In the genomic region with DNA sequence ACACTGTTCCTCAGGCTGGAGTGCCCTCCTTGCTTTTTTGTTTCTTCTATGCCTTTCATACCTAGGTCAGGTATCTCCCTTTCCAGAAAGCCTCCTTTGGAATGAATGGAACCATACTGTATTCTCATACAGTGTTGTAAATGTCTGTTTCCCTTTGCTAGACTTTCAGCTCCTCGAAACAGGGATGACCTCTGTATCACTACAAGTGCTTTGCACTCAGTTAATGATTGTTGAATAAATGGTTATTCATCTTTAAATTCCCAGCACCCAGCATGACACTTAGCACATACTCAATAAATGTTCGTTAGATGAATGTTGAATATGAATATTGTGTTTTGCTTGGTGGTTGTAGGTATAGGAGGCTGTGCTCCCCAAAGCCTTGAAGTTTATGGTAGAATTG, we compare ENCODE assay signal across 15 cellular contexts. TPM values are rescaled to one million over a fixed set of nuclear protein-coding genes. Genes with fewer than 3 reads are reported as not detected.
A peak's percentile ranks its signal among the peaks of the same experiment; 100 is the strongest.
DNase-seq lines count a peak whose midpoint lies in the region; ATAC-seq and TF ChIP-seq lines count a peak whose summit lies in the region.
"Had no signal": no experiment of that assay in that cellular context is flagged by ENCODE, and none has a peak within 500 bp of the region (broad histone marks: within the 10 kb centered on the region; RNA-seq: fewer than 3 reads in every experiment).

No MANE protein-coding gene starts in this region.

- peaks cover 54% of the 10 kb centered on the region for H3K4me1 Mint-ChIP-seq in activated CD8-positive, alpha-beta T cell treated with anti-CD3 and anti-CD28 coated beads, Interleukin-2, amount 10 ng/mL, durations not matched to agents 7 days and 5 days (ENCODE audit: low read depth)

- H3K27ac Mint-ChIP-seq in activated CD8-positive, alpha-beta T cell treated with anti-CD3 and anti-CD28 coated beads, Interleukin-2, amount 10 ng/mL, durations not matched to agents 7 days and 5 days, result peak overlapping the region; percentile 74

- H3K27ac ChIP-seq in mesenchymal stem cell (ENCODE audit: low read length, poor library complexity, severe bottlenecking), result peak overlapping the region; percentile 10
- no peak overlapping the region; the same call in 1 of the 2 replicates for H3K27ac ChIP-seq in WERI-Rb-1
- H3K27ac ChIP-seq: C4-2B, foreskin keratinocyte, VCaP had no signal

- H3K4me2 ChIP-seq in mesenchymal stem cell (ENCODE audit: low read length, poor library complexity, severe bottlenecking), result no peak overlapping the region

- no peak overlapping the region for H3K14ac ChIP-seq in mesenchymal stem cell (ENCODE audit: low read length in 2 of 2)

- H4K8ac ChIP-seq in mesenchymal stem cell (ENCODE audit: low read length), result no peak overlapping the region

- no peak overlapping the region for H3K4me3 Mint-ChIP-seq in activated CD8-positive, alpha-beta T cell treated with anti-CD3 and anti-CD28 coated beads, Interleukin-2, amount 10 ng/mL, durations not matched to agents 7 days and 5 days
- H3K4me3 Mint-ChIP-seq: central memory CD8-positive, alpha-beta T cell had no signal

- no peak overlapping the region for H2AK5ac ChIP-seq in mesenchymal stem cell (ENCODE audit: low read length, severe bottlenecking)

- H3K4me3 ChIP-seq in mesenchymal stem cell (ENCODE audit: insufficient read depth in 1 of 2, low read depth in 1 of 2, low read length in 2 of 2) (no peak overlapping the region), WERI-Rb-1 (ENCODE audit: low read depth, low read length) (no peak overlapping the region)

- CTCF ChIA-PET in activated CD8-positive, alpha-beta T cell treated with anti-CD3 and anti-CD28 coated beads, Interleukin-2, amount 10 ng/mL, durations not matched to agents 7 days and 5 days (lab: Charles Lee), result interaction anchor here (0.7 to 2.2 kb wide), 13 partner anchors 8 to 194 kb away, joined by 3 to 16 read pairs (median 4); partner anchors contain the start of genes FOXM1 and RHNO1

- peak; percentile 59 for DNase-seq in ACHN
- DNase-seq in activated CD8-positive, alpha-beta T cell treated with anti-CD3 and anti-CD28 coated beads, Interleukin-2, amount 10 ng/mL, durations not matched to agents 7 days and 5 days, result no peak
- no peak for DNase-seq in mesenchymal stem cell
- no peak for DNase-seq in WERI-Rb-1
- no peak for DNase-seq in NCI-H2227 (lab: John Stamatoyannopoulos, UW; ENCODE audit: unreplicated experiment)

- no peak overlapping the region for H3K4ac ChIP-seq in mesenchymal stem cell (ENCODE audit: low read depth in 1 of 2, low read length in 2 of 2)

- no peak overlapping the region for H2BK15ac ChIP-seq in mesenchymal stem cell (ENCODE audit: low read depth, poor library complexity, severe bottlenecking)

- H4K91ac ChIP-seq in mesenchymal stem cell (ENCODE audit: low read length), result no peak overlapping the region

- H3K9me3 Mint-ChIP-seq in activated CD8-positive, alpha-beta T cell treated with anti-CD3 and anti-CD28 coated beads, Interleukin-2, amount 10 ng/mL, durations not matched to agents 7 days and 5 days (ENCODE audit: insufficient read depth), result no peaks in the 10 kb centered on the region
- H3K9me3 Mint-ChIP-seq: central memory CD8-positive, alpha-beta T cell had no signal

- H3K23ac ChIP-seq in mesenchymal stem cell (ENCODE audit: low read length in 2 of 2), result no peak overlapping the region

- H2BK12ac ChIP-seq in mesenchymal stem cell (ENCODE audit: low read length in 2 of 2), result no peak overlapping the region

- peaks cover 23% of the 10 kb centered on the region for H3K79me1 ChIP-seq in mesenchymal stem cell (replicated peaks; ENCODE audit: low read length, poor library complexity, severe bottlenecking)

- H3K27me3 Mint-ChIP-seq in activated CD8-positive, alpha-beta T cell treated with anti-CD3 and anti-CD28 coated beads, Interleukin-2, amount 10 ng/mL, durations not matched to agents 7 days and 5 days (ENCODE audit: low read depth), result no peaks in the 10 kb centered on the region
- H3K27me3 Mint-ChIP-seq: central memory CD8-positive, alpha-beta T cell had no signal

- WGBS in mesenchymal stem cell, result 87% methylated on average over 1 of the region's 2 CpGs

- H3K4me1 ChIP-seq in mesenchymal stem cell (ENCODE audit: control insufficient read depth, insufficient read depth, low read depth, low read length), result peaks cover 3% of the 10 kb centered on the region
- H3K4me1 ChIP-seq: foreskin keratinocyte had no signal

- H3K9ac ChIP-seq in mesenchymal stem cell (ENCODE audit: low read length), result no peak overlapping the region

- H2BK5ac ChIP-seq in mesenchymal stem cell (ENCODE audit: low read depth, low read length, poor library complexity, severe bottlenecking), result no peak overlapping the region

- no peaks in the 10 kb centered on the region for H3K27me3 ChIP-seq in mesenchymal stem cell (ENCODE audit: control insufficient read depth in 1 of 2, insufficient read depth in 1 of 2, low read length in 2 of 2)
- H3K27me3 ChIP-seq in WERI-Rb-1 (ENCODE audit: insufficient read depth, low read depth, severe bottlenecking), result no peaks in the 10 kb centered on the region
- H3K27me3 ChIP-seq: foreskin keratinocyte had no signal

- H3K9me3 ChIP-seq in mesenchymal stem cell (ENCODE audit: control insufficient read depth, low read length) (no peaks in the 10 kb centered on the region), WERI-Rb-1 (ENCODE audit: severe bottlenecking) (no peaks in the 10 kb centered on the region)

- H2AFZ ChIP-seq in mesenchymal stem cell (ENCODE audit: low read depth, low read length), result no peak overlapping the region

- H3K36me3 ChIP-seq in mesenchymal stem cell (ENCODE audit: control insufficient read depth in 1 of 2, insufficient read depth in 2 of 2, low read depth in 1 of 2, low read length in 2 of 2) (peaks cover 0 to 35% of the 10 kb centered on the region in 2 experiments), WERI-Rb-1 (peaks cover 52% of the 10 kb centered on the region)

- H3K36me3 Mint-ChIP-seq in activated CD8-positive, alpha-beta T cell treated with anti-CD3 and anti-CD28 coated beads, Interleukin-2, amount 10 ng/mL, durations not matched to agents 7 days and 5 days (ENCODE audit: low read depth), result peaks cover 50% of the 10 kb centered on the region

- POLR2A ChIA-PET in activated CD8-positive, alpha-beta T cell treated with anti-CD3 and anti-CD28 coated beads, Interleukin-2, amount 10 ng/mL, durations not matched to agents 7 days and 5 days (lab: Charles Lee), result interaction anchor here (1.0 kb wide), 1 partner anchor 8 kb away, joined by 7 read pairs; the partner anchor contains the start of genes FOXM1 and RHNO1

- ATAC-seq in GM21515 (IDR thresholded peaks at IDR 0.05; ENCODE audit: unreplicated experiment) (peak; percentile 3), GM19351 (IDR thresholded peaks at IDR 0.05; ENCODE audit: unreplicated experiment) (no peak)
- ATAC-seq in activated CD8-positive, alpha-beta T cell treated with anti-CD3 and anti-CD28 coated beads, Interleukin-2, amount 10 ng/mL, durations not matched to agents 7 days and 5 days, result no peak

- in situ Hi-C loops in ACHN (cut with HindIII; ENCODE audit: low pct_ligation_motif_present, low pct_unique_long_range_greater_than_20kb, low sequenced_read_pairs), result no loop called here

- no peak for TF ChIP-seq CTCF in WERI-Rb-1 (IDR thresholded peaks at IDR 0.05; ENCODE audit: low read depth, low read length)

- no peak overlapping the region for H3K18ac ChIP-seq in mesenchymal stem cell (ENCODE audit: low read depth in 1 of 2, low read length in 2 of 2)

- no peak overlapping the region for H2BK120ac ChIP-seq in mesenchymal stem cell (ENCODE audit: low read depth, low read length)

RNA-seq across cellular contexts. Expression of gene TULP3, which starts 5.9 kb away (rescaled TPM):
- 10 to 100 TPM in 1 of 2 experiments, 1 to 10 TPM in 1; 9.2 to 10.5 TPM for total RNA-seq in activated CD8-positive, alpha-beta T cell treated with anti-CD3 and anti-CD28 coated beads, Interleukin-2, amount 10 ng/mL, durations not matched to agents 7 days and 5 days
- 44.7 TPM for polyA plus RNA-seq in mesenchymal stem cell (2013, experiment 1 of 2)
- 44.0 TPM for polyA plus RNA-seq in mesenchymal stem cell (2013, experiment 2 of 2)

RNA-seq across cellular contexts. Expression of gene RHNO1, which starts 7.8 kb away (rescaled TPM):
- total RNA-seq in activated CD8-positive, alpha-beta T cell treated with anti-CD3 and anti-CD28 coated beads, Interleukin-2, amount 10 ng/mL, durations not matched to agents 7 days and 5 days, result 10 to 100 TPM; 56.9 to 65.9 TPM
- polyA plus RNA-seq in mesenchymal stem cell (2013, experiment 1 of 2), result 40.6 TPM
- 39.7 TPM for polyA plus RNA-seq in mesenchymal stem cell (2013, experiment 2 of 2)

RNA-seq across cellular contexts. Expression of gene FOXM1, which starts 7.8 kb away (rescaled TPM):
- 100 to 1,000 TPM; 138 to 142 TPM for total RNA-seq in activated CD8-positive, alpha-beta T cell treated with anti-CD3 and anti-CD28 coated beads, Interleukin-2, amount 10 ng/mL, durations not matched to agents 7 days and 5 days
- polyA plus RNA-seq in mesenchymal stem cell (2013, experiment 1 of 2), result 13.5 TPM
- 12.7 TPM for polyA plus RNA-seq in mesenchymal stem cell (2013, experiment 2 of 2)

RNA-seq across cellular contexts. Expression of gene TEX52, which starts 28.0 kb away (rescaled TPM):
- total RNA-seq in activated CD8-positive, alpha-beta T cell treated with anti-CD3 and anti-CD28 coated beads, Interleukin-2, amount 10 ng/mL, durations not matched to agents 7 days and 5 days, result under 1 TPM; 0.29 to 0.40 TPM
- not detected for polyA plus RNA-seq in mesenchymal stem cell (2013, experiment 1 of 2)
- polyA plus RNA-seq in mesenchymal stem cell (2013, experiment 2 of 2), result not detected
- total RNA-seq: foreskin keratinocyte, HT1080, liver, myocyte, pulmonary artery endothelial cell had no signal
- polyA plus RNA-seq: foreskin keratinocyte, liver had no signal

RNA-seq across cellular contexts. Expression of gene NRIP2, which starts 50.0 kb away (rescaled TPM):
- total RNA-seq in activated CD8-positive, alpha-beta T cell treated with anti-CD3 and anti-CD28 coated beads, Interleukin-2, amount 10 ng/mL, durations not matched to agents 7 days and 5 days, result not detected
- polyA plus RNA-seq in mesenchymal stem cell (2013, experiment 1 of 2), result 0.06 TPM
- polyA plus RNA-seq in mesenchymal stem cell (2013, experiment 2 of 2), result 0.04 TPM
- total RNA-seq: foreskin keratinocyte, HT1080, pulmonary artery endothelial cell had no signal
- polyA plus RNA-seq: foreskin keratinocyte had no signal
